Comparison of ENCODE assay signal across 10 cellular contexts in the genomic region with DNA sequence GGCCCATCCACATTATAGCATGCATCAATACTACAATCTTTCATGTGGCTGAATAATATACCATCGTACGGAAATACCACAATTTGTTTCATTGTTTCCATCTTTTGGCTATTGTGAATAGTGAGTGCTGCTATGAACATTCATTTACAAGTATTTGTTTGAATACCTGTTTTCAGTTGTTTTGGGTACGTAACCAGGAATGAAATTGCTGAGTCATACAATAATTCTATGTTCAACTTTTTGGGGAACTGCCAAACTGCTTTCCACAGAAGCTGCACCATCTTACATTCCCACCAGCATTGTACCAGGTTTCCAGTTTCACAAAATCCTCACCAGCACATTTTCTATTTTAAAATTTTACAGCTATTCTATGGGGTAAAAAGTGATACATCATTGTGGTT. TPM values are rescaled to one million over a fixed set of nuclear protein-coding genes. Genes with fewer than 3 reads are reported as not detected.
DNase-seq lines count a peak whose midpoint lies in the region; ATAC-seq and TF ChIP-seq lines count a peak whose summit lies in the region.
"Had no signal": no experiment of that assay in that cellular context is flagged by ENCODE, and none has a peak within 500 bp of the region (broad histone marks: within the 10 kb centered on the region; RNA-seq: fewer than 3 reads in every experiment).

No MANE protein-coding gene starts in this region.

- no peak overlapping the region for H3K4me3 ChIP-seq in OCI-LY7 (ENCODE audit: low read depth, low read length, poor library complexity, severe bottlenecking)
- H3K4me3 ChIP-seq in cardiac fibroblast (replicated peaks in 1 of 2; ENCODE audit: low read depth in 2 of 2, low read length in 2 of 2) = no peak overlapping the region
- H3K4me3 ChIP-seq in skeletal muscle cell (ENCODE audit: low read depth, low read length) = no peak overlapping the region
- no peak overlapping the region for H3K4me3 ChIP-seq in stomach
- H3K4me3 ChIP-seq: BLaER1 treated with 17β-estradiol and CSF1 and Interleukin-3, amounts not matched to agents 10 nM and 100 nM; lower lobe of right lung had no signal

- intact Hi-C loops in OCI-LY7 (cut with micrococcal nuclease; ENCODE audit: unreplicated experiment) (no loop called here), stomach (cut with DNase I; ENCODE audit: low total_unique reads) (no loop called here)

- BruUV-seq in OCI-LY7 (replicated peaks; lab: Mats Ljungman, UMichigan) = TSS peak; percentile 7

- CTCF ChIA-PET in activated CD4-positive, alpha-beta T cell treated with anti-CD3 and anti-CD28 coated beads, Interleukin-2, amount 10 ng/mL, durations not matched to agents 7 days and 5 days (lab: Charles Lee) = interaction anchor here (1.4 kb wide), 1 partner anchor 201 kb away, joined by 3 read pairs; no protein-coding TSS in a partner anchor
- CTCF ChIA-PET in OCI-LY7 (lab: Charles Lee; ENCODE audit: unreplicated experiment) = no interaction called here

- peaks cover 12% of the 10 kb centered on the region for H3K4me1 Mint-ChIP-seq in activated CD4-positive, alpha-beta T cell treated with anti-CD3 and anti-CD28 coated beads, Interleukin-2, amount 10 ng/mL, durations not matched to agents 7 days and 5 days

- H3K36me3 ChIP-seq in OCI-LY7 (ENCODE audit: insufficient read depth, low read length) (peaks cover 27% of the 10 kb centered on the region), stomach (peaks cover 0 to 28% (median 22%) of the 10 kb centered on the region in 4 donors)

- H3K27me3 Mint-ChIP-seq in activated CD4-positive, alpha-beta T cell treated with anti-CD3 and anti-CD28 coated beads, Interleukin-2, amount 10 ng/mL, durations not matched to agents 7 days and 5 days = no peaks in the 10 kb centered on the region

- POLR2A ChIA-PET in activated CD4-positive, alpha-beta T cell treated with anti-CD3 and anti-CD28 coated beads, Interleukin-2, amount 10 ng/mL, durations not matched to agents 7 days and 5 days (lab: Charles Lee) = interaction anchor here (0.6 kb wide), 1 partner anchor 60 kb away, joined by 3 read pairs; no protein-coding TSS in a partner anchor
- POLR2A ChIA-PET in OCI-LY7 (lab: Charles Lee) = interaction anchor here (0.5 to 1.1 kb wide), 4 partner anchors 11 to 38 kb away, joined by 3 to 4 read pairs (median 3); no protein-coding TSS in a partner anchor

- H3K36me3 Mint-ChIP-seq in activated CD4-positive, alpha-beta T cell treated with anti-CD3 and anti-CD28 coated beads, Interleukin-2, amount 10 ng/mL, durations not matched to agents 7 days and 5 days (ENCODE audit: low read depth) = peaks cover 28% of the 10 kb centered on the region

- WGBS in stomach, 5 donors = 68 to 72% (median 71%) methylated on average over 3 of the region's 3 CpGs

- H4K20me1 ChIP-seq in OCI-LY7 (ENCODE audit: insufficient read depth, low read length) = no peaks in the 10 kb centered on the region

- H3K27ac Mint-ChIP-seq in activated CD4-positive, alpha-beta T cell treated with anti-CD3 and anti-CD28 coated beads, Interleukin-2, amount 10 ng/mL, durations not matched to agents 7 days and 5 days = peak overlapping the region; percentile 31

- TF ChIP-seq CTCF in OCI-LY7 (conservative IDR thresholded peaks at IDR 0.05; ENCODE audit: low read length) = no peak
- TF ChIP-seq CTCF in cardiac fibroblast (IDR thresholded peaks at IDR 0.05; ENCODE audit: low read depth, low read length) = no peak
- no peak for TF ChIP-seq CTCF in stomach (IDR thresholded peaks at IDR 0.05)

- DNase-seq in activated CD4-positive, alpha-beta T cell treated with anti-CD3 and anti-CD28 coated beads, Interleukin-2, amount 10 ng/mL, durations not matched to agents 7 days and 5 days = no peak
- no peak for DNase-seq in activated CD4-positive, alpha-beta T cell treated with anti-CD3 and anti-CD28 coated beads for 48 hours
- DNase-seq in OCI-LY7 (ENCODE audit: low spot score) = no peak
- DNase-seq in cardiac fibroblast (ENCODE audit: low read depth in 2 of 2) = peak; percentile 83 to 87
- peak; percentile 43 for DNase-seq in skeletal muscle cell (ENCODE audit: low read depth)
- DNase-seq in stomach = no peak
- no peak for DNase-seq in NCI-H2081 (lab: John Stamatoyannopoulos, UW)
- DNase-seq: lower lobe of right lung had no signal

- H3K4me3 Mint-ChIP-seq in activated CD4-positive, alpha-beta T cell treated with anti-CD3 and anti-CD28 coated beads, Interleukin-2, amount 10 ng/mL, durations not matched to agents 7 days and 5 days = no peak overlapping the region

- no peaks in the 10 kb centered on the region for H3K4me1 ChIP-seq in OCI-LY7 (ENCODE audit: insufficient read depth, low read length, poor library complexity, severe bottlenecking)
- H3K4me1 ChIP-seq in stomach = peaks cover 0 to 7% (median 2%) of the 10 kb centered on the region in 4 donors
- H3K4me1 ChIP-seq: lower lobe of right lung had no signal

- no peak overlapping the region for H3K4me2 ChIP-seq in OCI-LY7 (ENCODE audit: low read length)
- H3K4me2 ChIP-seq: BLaER1 treated with 17β-estradiol and CSF1 and Interleukin-3, amounts not matched to agents 10 nM and 100 nM had no signal

- no peaks in the 10 kb centered on the region for H3K9me2 ChIP-seq in OCI-LY7 (ENCODE audit: insufficient read depth, low read length)

- no peaks in the 10 kb centered on the region for H3K9me3 ChIP-seq in OCI-LY7 (ENCODE audit: low read length)
- no peaks in the 10 kb centered on the region for H3K9me3 ChIP-seq in stomach
- H3K9me3 ChIP-seq: lower lobe of right lung had no signal

- no peak for TF ChIP-seq POLR2A in stomach (IDR thresholded peaks at IDR 0.05)

- H2AFZ ChIP-seq in OCI-LY7 (ENCODE audit: low read length) = no peak overlapping the region

- H3K9me3 Mint-ChIP-seq in activated CD4-positive, alpha-beta T cell treated with anti-CD3 and anti-CD28 coated beads, Interleukin-2, amount 10 ng/mL, durations not matched to agents 7 days and 5 days = no peaks in the 10 kb centered on the region

- no peaks in the 10 kb centered on the region for H3K79me2 ChIP-seq in OCI-LY7 (ENCODE audit: insufficient read depth, low read depth, low read length)

- H3K27me3 ChIP-seq in stomach = no peaks in the 10 kb centered on the region
- H3K27me3 ChIP-seq: BLaER1 treated with 17β-estradiol and CSF1 and Interleukin-3, amounts not matched to agents 10 nM and 100 nM had no signal

- TF ChIP-seq EP300 in stomach (IDR thresholded peaks at IDR 0.05) = no peak

- no peak for ATAC-seq in HG03432 (IDR thresholded peaks at IDR 0.05; ENCODE audit: unreplicated experiment)
- ATAC-seq: lower lobe of right lung had no signal

- H3K27ac ChIP-seq in OCI-LY7 (ENCODE audit: low read depth, low read length, poor library complexity, severe bottlenecking) (no peak overlapping the region), stomach (no peak overlapping the region)
- H3K27ac ChIP-seq: lower lobe of right lung had no signal

RNA-seq across cellular contexts. Expression of a gene that starts 28.5 kb away (rescaled TPM):
- 10 to 100 TPM; 13.8 to 15.2 TPM for total RNA-seq in activated CD4-positive, alpha-beta T cell treated with anti-CD3 and anti-CD28 coated beads, Interleukin-2, amount 10 ng/mL, durations not matched to agents 7 days and 5 days
- 15.8 and 30.0 TPM in 2 replicates for total RNA-seq in OCI-LY7 (2014; rRNA removed; shearing (Covaris generic))
- total RNA-seq in OCI-LY7 (2022) (18.9 and 22.8 TPM in 2 replicates), stomach (10 to 100 TPM; 21.0 to 69.4 (median 43.9) TPM)
- polyA plus RNA-seq in stomach = 10 to 100 TPM in 2 of 3 donors, 1 to 10 TPM in 1; 8.4 to 15.7 (median 12.3) TPM

RNA-seq across cellular contexts. Expression of a gene that starts 38.0 kb away (rescaled TPM):
- 100 to 1,000 TPM; 360 to 500 TPM for total RNA-seq in activated CD4-positive, alpha-beta T cell treated with anti-CD3 and anti-CD28 coated beads, Interleukin-2, amount 10 ng/mL, durations not matched to agents 7 days and 5 days
- 363 and 374 TPM in 2 replicates for total RNA-seq in OCI-LY7 (2014; rRNA removed; shearing (Covaris generic))
- 347 and 355 TPM in 2 replicates for total RNA-seq in OCI-LY7 (2022)
- total RNA-seq in stomach = 100 to 1,000 TPM; 200 to 398 (median 286) TPM
- polyA plus RNA-seq in stomach = 100 to 1,000 TPM; 143 to 290 (median 180) TPM

Comparison
In these comparisons a context has a peak if more than half of its experiments do, and no peak if none do; other contexts are left out.
1. DNase-seq: peak in cardiac fibroblast (2 of 2) and skeletal muscle cell (single experiment); none in activated CD4-positive, alpha-beta T cell treated with anti-CD3 and anti-CD28 coated beads, Interleukin-2, amount 10 ng/mL, durations not matched to agents 7 days and 5 days (single experiment), activated CD4-positive, alpha-beta T cell treated with anti-CD3 and anti-CD28 coated beads for 48 hours (single experiment), OCI-LY7 (single experiment), stomach (single experiment) and NCI-H2081 (0 of 2).